Comparison of ENCODE assay signal across 7 cellular contexts in genomic region chr13:50126378-50127016, GRCh38.
DNase-seq lines count a peak whose midpoint lies in the region; ATAC-seq lines count a peak whose summit lies in the region.

No MANE protein-coding gene starts in this region.

- peak overlapping the region; percentile 76 for H3K4me3 ChIP-seq in iPS-15b (ENCODE audit: low read depth, low read length)

- H3K9ac ChIP-seq in iPS-15b (ENCODE audit: low read depth, low read length), result no peak overlapping the region

- DNase-seq in EH (ENCODE audit: low read depth) (peak; percentile 30), M059J (ENCODE audit: low read depth) (peak; percentile 53), HK-2 (ENCODE audit: unreplicated experiment) (no peak)
- DNase-seq in activated T-helper 1 cell treated with anti-CD3 and anti-CD28 coated beads, Interleukin-12 subunit alpha, Interleukin-12 subunit beta, Interleukin-2, Interleukin-4 antibody, amounts not matched to agents 30 ng/mL and 10 ng/mL and 1 ng/mL, durations not matched to agents 14 hours and 24 hours and 36 hours (ENCODE audit: low spot score), result no peak
- no peak for DNase-seq in stimulated activated naive CD8-positive, alpha-beta T cell treated with anti-CD3 and anti-CD28 coated beads, Interleukin-15, amount 100 ng/mL, for 72 hours

- peaks cover 12% of the 10 kb centered on the region for H3K27me3 Mint-ChIP-seq in activated T-helper 1 cell treated with anti-CD3 and anti-CD28 coated beads, Interleukin-12 subunit alpha, Interleukin-12 subunit beta, Interleukin-2, Interleukin-4 antibody, amounts not matched to agents 30 ng/mL and 10 ng/mL and 1 ng/mL, durations not matched to agents 14 hours and 24 hours and 36 hours (ENCODE audit: insufficient read depth)
- H3K27me3 Mint-ChIP-seq in stimulated activated naive CD8-positive, alpha-beta T cell treated with anti-CD3 and anti-CD28 coated beads, Interleukin-15, amount 100 ng/mL, for 72 hours, result peaks cover 49% of the 10 kb centered on the region

- ATAC-seq in stimulated activated naive CD8-positive, alpha-beta T cell treated with anti-CD3 and anti-CD28 coated beads, Interleukin-15, amount 100 ng/mL, for 72 hours, result no peak
- no peak for ATAC-seq in HG02852 (IDR thresholded peaks at IDR 0.05; ENCODE audit: unreplicated experiment)

- H3K9me3 ChIP-seq in iPS-15b (ENCODE audit: control insufficient read depth, insufficient read depth, low read length), result no peaks in the 10 kb centered on the region

- peak overlapping the region; percentile 84 for H3K4me3 Mint-ChIP-seq in activated T-helper 1 cell treated with anti-CD3 and anti-CD28 coated beads, Interleukin-12 subunit alpha, Interleukin-12 subunit beta, Interleukin-2, Interleukin-4 antibody, amounts not matched to agents 30 ng/mL and 10 ng/mL and 1 ng/mL, durations not matched to agents 14 hours and 24 hours and 36 hours
- H3K4me3 Mint-ChIP-seq in stimulated activated naive CD8-positive, alpha-beta T cell treated with anti-CD3 and anti-CD28 coated beads, Interleukin-15, amount 100 ng/mL, for 72 hours, result peak overlapping the region; percentile 79 to 93

- peak overlapping the region; percentile 93 for H3K27ac Mint-ChIP-seq in activated T-helper 1 cell treated with anti-CD3 and anti-CD28 coated beads, Interleukin-12 subunit alpha, Interleukin-12 subunit beta, Interleukin-2, Interleukin-4 antibody, amounts not matched to agents 30 ng/mL and 10 ng/mL and 1 ng/mL, durations not matched to agents 14 hours and 24 hours and 36 hours
- peak overlapping the region in 1 of 2 donors; percentile 95 for H3K27ac Mint-ChIP-seq in stimulated activated naive CD8-positive, alpha-beta T cell treated with anti-CD3 and anti-CD28 coated beads, Interleukin-15, amount 100 ng/mL, for 72 hours

- no peaks in the 10 kb centered on the region for H3K36me3 ChIP-seq in iPS-15b (ENCODE audit: control insufficient read depth, insufficient read depth, low read length)

- H3K27me3 ChIP-seq in iPS-15b (ENCODE audit: control insufficient read depth, insufficient read depth, low read length), result peaks cover 80% of the 10 kb centered on the region

- H3K4me1 ChIP-seq in iPS-15b (ENCODE audit: control insufficient read depth, insufficient read depth, low read length), result peaks cover 22% of the 10 kb centered on the region

- peaks cover 4% of the 10 kb centered on the region for H3K9me3 Mint-ChIP-seq in activated T-helper 1 cell treated with anti-CD3 and anti-CD28 coated beads, Interleukin-12 subunit alpha, Interleukin-12 subunit beta, Interleukin-2, Interleukin-4 antibody, amounts not matched to agents 30 ng/mL and 10 ng/mL and 1 ng/mL, durations not matched to agents 14 hours and 24 hours and 36 hours
- no peaks in the 10 kb centered on the region for H3K9me3 Mint-ChIP-seq in stimulated activated naive CD8-positive, alpha-beta T cell treated with anti-CD3 and anti-CD28 coated beads, Interleukin-15, amount 100 ng/mL, for 72 hours

- H3K36me3 Mint-ChIP-seq in activated T-helper 1 cell treated with anti-CD3 and anti-CD28 coated beads, Interleukin-12 subunit alpha, Interleukin-12 subunit beta, Interleukin-2, Interleukin-4 antibody, amounts not matched to agents 30 ng/mL and 10 ng/mL and 1 ng/mL, durations not matched to agents 14 hours and 24 hours and 36 hours (ENCODE audit: low read depth), result peaks cover 18% of the 10 kb centered on the region

- intact Hi-C loops in activated T-helper 1 cell treated with anti-CD3 and anti-CD28 coated beads, Interleukin-12 subunit alpha, Interleukin-12 subunit beta, Interleukin-2, Interleukin-4 antibody, amounts not matched to agents 30 ng/mL and 10 ng/mL and 1 ng/mL, durations not matched to agents 14 hours and 24 hours and 36 hours (cut with micrococcal nuclease), result no loop called here

- H3K4me1 Mint-ChIP-seq in activated T-helper 1 cell treated with anti-CD3 and anti-CD28 coated beads, Interleukin-12 subunit alpha, Interleukin-12 subunit beta, Interleukin-2, Interleukin-4 antibody, amounts not matched to agents 30 ng/mL and 10 ng/mL and 1 ng/mL, durations not matched to agents 14 hours and 24 hours and 36 hours (ENCODE audit: low read depth), result peaks cover 61% of the 10 kb centered on the region
- H3K4me1 Mint-ChIP-seq in stimulated activated naive CD8-positive, alpha-beta T cell treated with anti-CD3 and anti-CD28 coated beads, Interleukin-15, amount 100 ng/mL, for 72 hours, result peaks cover 73% of the 10 kb centered on the region

Comparison
In these comparisons a context has a peak if more than half of its experiments do, and no peak if none do; other contexts are left out.
1. DNase-seq: peak in EH (single experiment) and M059J (single experiment); none in activated T-helper 1 cell treated with anti-CD3 and anti-CD28 coated beads, Interleukin-12 subunit alpha, Interleukin-12 subunit beta, Interleukin-2, Interleukin-4 antibody, amounts not matched to agents 30 ng/mL and 10 ng/mL and 1 ng/mL, durations not matched to agents 14 hours and 24 hours and 36 hours (single experiment), stimulated activated naive CD8-positive, alpha-beta T cell treated with anti-CD3 and anti-CD28 coated beads, Interleukin-15, amount 100 ng/mL, for 72 hours (0 of 2) and HK-2 (single experiment).